Comparison of ENCODE assay signal across 10 cellular contexts in the genomic region with DNA sequence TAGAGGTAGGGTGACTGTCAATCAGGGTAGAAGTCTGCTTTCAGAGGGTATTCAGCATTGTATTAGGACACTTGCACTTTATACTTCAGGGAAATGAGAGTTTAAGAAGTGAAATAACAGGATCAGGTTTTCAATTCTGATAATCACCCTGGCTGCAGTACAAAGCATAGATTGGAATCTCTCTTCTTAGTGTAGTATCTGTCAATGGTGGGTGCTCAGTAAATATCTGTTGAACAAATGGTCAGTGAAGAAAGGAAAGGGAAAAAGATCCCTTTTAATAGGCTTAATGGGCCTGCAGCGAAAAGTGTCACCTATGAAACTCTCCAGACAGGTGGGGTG. TPM values are rescaled to one million over a fixed set of nuclear protein-coding genes. Genes with fewer than 3 reads are reported as not detected.
A peak's percentile ranks its signal among the peaks of the same experiment; 100 is the strongest.
DNase-seq lines count a peak whose midpoint lies in the region; ATAC-seq and TF ChIP-seq lines count a peak whose summit lies in the region.
"Had no signal": no experiment of that assay in that cellular context is flagged by ENCODE, and none has a peak within 500 bp of the region (broad histone marks: within the 10 kb centered on the region; RNA-seq: fewer than 3 reads in every experiment).

No MANE protein-coding gene starts in this region.

- no peak overlapping the region for H2AFZ ChIP-seq in smooth muscle cell (ENCODE audit: low read depth)

- intact Hi-C loops in Panc1 (cut with micrococcal nuclease; ENCODE audit: unreplicated experiment), result no loop called here

- H3K4me1 ChIP-seq in Panc1 (ENCODE audit: control insufficient read depth, insufficient read depth, low read length), result peaks cover 10% of the 10 kb centered on the region
- peaks cover 0 to 2% of the 10 kb centered on the region in 2 donors for H3K4me1 ChIP-seq in esophagus (ENCODE audit: control insufficient read depth in 2 of 2, insufficient read depth in 2 of 2, low read length in 1 of 2)
- H3K4me1 ChIP-seq in smooth muscle cell (ENCODE audit: low read depth), result peaks cover 9% of the 10 kb centered on the region
- H3K4me1 ChIP-seq: body of pancreas had no signal

- DNase-seq in DMS79 treated with DMSO at 0.1 percent for 48 hours (lab: John Stamatoyannopoulos, UW) (peak; percentile 21), DMS79 (lab: John Stamatoyannopoulos, UW) (no peak), Panc1 (ENCODE audit: low read depth, low spot score) (no peak), smooth muscle cell (lab: John Stamatoyannopoulos, UW; ENCODE audit: unreplicated experiment) (no peak), DMS114 treated with DMSO at 0.1 percent for 48 hours (lab: John Stamatoyannopoulos, UW; ENCODE audit: unreplicated experiment) (no peak), erythroblast (lab: John Stamatoyannopoulos, UW) (no peak)

- CTCF ChIA-PET in Panc1 (lab: Charles Lee), result interaction anchor here (1.5 kb wide), 1 partner anchor 43 kb away, joined by 3 read pairs; no protein-coding TSS in a partner anchor

- ATAC-seq in Panc1 (no peak), HG03571 (IDR thresholded peaks at IDR 0.05; ENCODE audit: unreplicated experiment) (no peak)

- H3K4me3 ChIP-seq in Panc1 (ENCODE audit: low read depth in 2 of 2, low read length in 2 of 2) (peak overlapping the region in 1 of 2 experiments; percentile 29; a peak in 2 of 4 replicates), esophagus (ENCODE audit: low read depth in 1 of 2, low read length in 2 of 2) (no peak overlapping the region), smooth muscle cell (peak overlapping the region; percentile 24)
- H3K4me3 ChIP-seq: body of pancreas, mucosa of descending colon had no signal

- TF ChIP-seq CTCF in Panc1 (IDR thresholded peaks at IDR 0.05), result no peak
- no peak for TF ChIP-seq CTCF in smooth muscle cell (IDR thresholded peaks at IDR 0.05; ENCODE audit: borderline replicate concordance, insufficient read depth, poor library complexity, severe bottlenecking)

- 59 to 90% methylated on average over 1 of the region's 1 CpG for WGBS in esophagus, 2 donors
- WGBS in smooth muscle cell (ENCODE audit: low lambda C conversion rate), result 33% methylated on average over 1 of the region's 1 CpG

- H4K20me1 ChIP-seq in smooth muscle cell (ENCODE audit: low read depth), result no peaks in the 10 kb centered on the region

- TF ChIP-seq POLR2A in erythroblast (IDR thresholded peaks at IDR 0.05; ENCODE audit: low read length), result no peak

- no peaks in the 10 kb centered on the region for H3K27me3 ChIP-seq in Panc1 (ENCODE audit: control insufficient read depth, insufficient read depth, low read length)
- no peaks in the 10 kb centered on the region for H3K27me3 ChIP-seq in esophagus (ENCODE audit: control insufficient read depth in 1 of 2, insufficient read depth in 2 of 2, low read length in 2 of 2)
- H3K27me3 ChIP-seq in smooth muscle cell (ENCODE audit: low read depth), result no peaks in the 10 kb centered on the region

- peaks cover 24% of the 10 kb centered on the region for H3F3A ChIP-seq in smooth muscle cell (ENCODE audit: low read depth)

- H3K27ac ChIP-seq in Panc1 (ENCODE audit: low read length) (peak overlapping the region; percentile 68; the same call in 1 of the 2 replicates), esophagus (ENCODE audit: low read depth in 2 of 2, low read length in 1 of 2) (peak overlapping the region; percentile 71 to 85), smooth muscle cell (ENCODE audit: low read depth) (peak overlapping the region; percentile 95)
- H3K27ac ChIP-seq: body of pancreas had no signal

- POLR2A ChIA-PET in Panc1 (lab: Charles Lee), result interaction anchor here (0.6 kb wide), 1 partner anchor 77 kb away, joined by 4 read pairs; no protein-coding TSS in a partner anchor

- H3K36me3 ChIP-seq in Panc1 (ENCODE audit: control insufficient read depth, insufficient read depth, low read length) (no peaks in the 10 kb centered on the region), esophagus (ENCODE audit: control insufficient read depth in 2 of 2, insufficient read depth in 2 of 2, low read length in 1 of 2) (no peaks in the 10 kb centered on the region), smooth muscle cell (ENCODE audit: low read depth) (no peaks in the 10 kb centered on the region)

- in situ Hi-C loops in Panc1 (cut with HindIII; ENCODE audit: low pct_unique_long_range_greater_than_20kb, low sequenced_read_pairs), result no loop called here

- no TSS peak for BruUV-seq in Panc1 (replicated peaks; lab: Mats Ljungman, UMichigan)

- no peaks in the 10 kb centered on the region for H3K79me2 ChIP-seq in smooth muscle cell (ENCODE audit: low read depth)

- peak overlapping the region; percentile 86 for H3K9ac ChIP-seq in smooth muscle cell (ENCODE audit: low read depth)

- peak overlapping the region; percentile 80 for H3K4me2 ChIP-seq in smooth muscle cell

- H3K9me3 ChIP-seq in Panc1 (ENCODE audit: control insufficient read depth, insufficient read depth, low read depth, low read length) (no peaks in the 10 kb centered on the region), esophagus (ENCODE audit: control insufficient read depth in 2 of 2, insufficient read depth in 1 of 2, low read depth in 1 of 2, low read length in 1 of 2) (no peaks in the 10 kb centered on the region), smooth muscle cell (replicated peaks; ENCODE audit: low read depth) (no peaks in the 10 kb centered on the region)
- H3K9me3 ChIP-seq: body of pancreas, mucosa of descending colon had no signal

RNA-seq across cellular contexts. Expression of a gene that starts 18.7 kb away (rescaled TPM):
- total RNA-seq in Panc1 (2021; ENCODE audit: unreplicated experiment), result 22.7 TPM
- 43.9 TPM for polyA plus RNA-seq in Panc1 (2012; ENCODE audit: insufficient read length)
- polyA plus RNA-seq in esophagus, result 1 to 10 TPM; 1.6 to 8.4 TPM
- total RNA-seq in smooth muscle cell, result 55.7 and 62.1 TPM in 2 replicates
- 22.7 and 52.2 TPM in 2 replicates for polyA plus RNA-seq in smooth muscle cell

RNA-seq across cellular contexts. Expression of a gene that starts 50.0 kb away (rescaled TPM):
- 27.0 TPM for total RNA-seq in Panc1 (2021; ENCODE audit: unreplicated experiment)
- 56.3 TPM for polyA plus RNA-seq in Panc1 (2012; ENCODE audit: insufficient read length)
- 10 to 100 TPM; 31.6 to 33.3 TPM for polyA plus RNA-seq in esophagus
- total RNA-seq in smooth muscle cell, result 12.5 TPM in 2 replicates
- 10.9 and 11.5 TPM in 2 replicates for polyA plus RNA-seq in smooth muscle cell

RNA-seq across cellular contexts. Expression of a gene that starts 51.4 kb away (rescaled TPM):
- total RNA-seq in Panc1 (2021; ENCODE audit: unreplicated experiment), result 33.3 TPM
- 80.7 TPM for polyA plus RNA-seq in Panc1 (2012; ENCODE audit: insufficient read length)
- 100 to 1,000 TPM in 1 of 2 donors, 10 to 100 TPM in 1; 23.3 to 115 TPM for polyA plus RNA-seq in esophagus
- total RNA-seq in smooth muscle cell, result 201 and 236 TPM in 2 replicates
- 272 and 448 TPM in 2 replicates for polyA plus RNA-seq in smooth muscle cell
